Comparison of ENCODE assay signal across 14 cellular contexts in genomic region chr2:44579837-44580230, GRCh38.
"Had no signal": no experiment of that assay in that cellular context is flagged by ENCODE, and none has a peak within 500 bp of the region (broad histone marks: within the 10 kb centered on the region; RNA-seq: fewer than 3 reads in every experiment).

No MANE protein-coding gene starts in this region.

- H3K4me1 ChIP-seq: left ventricle myocardium inferior, parathyroid adenoma had no signal

- H3K36me3 ChIP-seq: gastrocnemius medialis, left ventricle myocardium inferior, upper lobe of right lung had no signal

- H3K9me3 ChIP-seq: gastrocnemius medialis, left ventricle myocardium inferior, SK-N-SH, upper lobe of right lung had no signal

- ATAC-seq: upper lobe of right lung had no signal

- H3K27me3 ChIP-seq: gastrocnemius medialis, upper lobe of right lung had no signal

- H3K27ac ChIP-seq: left ventricle myocardium inferior, parathyroid adenoma, upper lobe of right lung had no signal

- H3K27me3 Mint-ChIP-seq: central memory CD8-positive, alpha-beta T cell had no signal

- DNase-seq: activated CD4-positive, alpha-beta T cell treated with anti-CD3 and anti-CD28 coated beads for 4 hours; activated T-cell treated with anti-CD3 and anti-CD28 coated beads, Interleukin-2, amount 50 U/mL, for 1 hour; cortex of kidney; effector CD8-positive, alpha-beta T cell; gastrocnemius medialis; kidney; left ventricle myocardium inferior; mesenchymal stem cell; SK-N-SH; small intestine; upper lobe of right lung had no signal

- H3K4me3 ChIP-seq: gastrocnemius medialis, left ventricle myocardium inferior, upper lobe of right lung had no signal

- H3K4me3 Mint-ChIP-seq: central memory CD8-positive, alpha-beta T cell; neural crest cell had no signal

- H3K4me1 Mint-ChIP-seq: neural crest cell had no signal

- H3K9me3 Mint-ChIP-seq: central memory CD8-positive, alpha-beta T cell; neural crest cell had no signal
